Comparison of ENCODE assay signal across 8 cellular contexts in the genomic region with DNA sequence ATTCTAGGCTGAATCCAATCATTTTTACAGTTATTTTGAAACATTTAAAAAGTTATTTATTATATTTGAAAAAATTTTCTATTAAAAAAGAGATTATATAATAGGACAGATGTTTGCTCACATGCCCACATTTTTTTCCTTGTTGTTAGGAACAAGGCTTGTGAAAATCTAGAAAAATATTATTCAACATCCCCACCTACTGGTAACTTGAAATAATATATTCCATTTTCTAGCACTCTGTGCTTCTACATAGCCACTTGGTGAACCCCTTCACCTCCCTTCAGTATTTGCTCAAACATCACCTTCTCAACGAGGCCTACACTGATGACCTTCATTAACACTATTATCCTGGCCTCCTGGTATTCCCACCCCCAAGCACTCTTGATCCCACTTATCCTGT. TPM values are rescaled to one million over a fixed set of nuclear protein-coding genes. Genes with fewer than 3 reads are reported as not detected.
DNase-seq lines count a peak whose midpoint lies in the region; ATAC-seq, FAIRE-seq and TF ChIP-seq lines count a peak whose summit lies in the region.

No MANE protein-coding gene starts in this region.

- CTCF ChIA-PET in A673 (lab: Charles Lee) (no interaction called here), K562 (lab: Yijun Ruan, JAX; ENCODE audit: low intra/inter-chr PET ratio) (interaction anchor here (0.6 to 1.4 kb wide), 4 partner anchors 15 to 579 kb away, joined by 3 to 6 read pairs (median 4); no protein-coding TSS in a partner anchor)

- POLR2A ChIA-PET in A673 (lab: Charles Lee; ENCODE audit: low non-redundant PET) (no interaction called here), K562 (lab: Yijun Ruan, JAX) (no interaction called here)

- H3K27ac ChIP-seq in A673 (ENCODE audit: low read depth, low read length, poor library complexity, severe bottlenecking) (no peak overlapping the region), K562 (ENCODE audit: extremely low read depth, low read depth, low read length) (no peak overlapping the region)

- ATAC-seq in GM18867 (IDR thresholded peaks at IDR 0.05; ENCODE audit: unreplicated experiment) (peak; percentile 69), K562 (peak; percentile 90), GM21737 (IDR thresholded peaks at IDR 0.05; ENCODE audit: unreplicated experiment) (no peak), GM19328 (IDR thresholded peaks at IDR 0.05; ENCODE audit: unreplicated experiment) (no peak)

- H3K4me3 ChIP-seq in A673 (ENCODE audit: low read depth, low read length, poor library complexity, severe bottlenecking) = no peak overlapping the region
- no peak overlapping the region for H3K4me3 ChIP-seq in K562

- DNase-seq in A673 (ENCODE audit: low spot score) (peak; percentile 50), NCI-H1694 (lab: John Stamatoyannopoulos, UW) (peak; percentile 49), K562 (ENCODE audit: extremely low read depth in 1 of 4, low spot score in 3 of 4) (peak in 2 of 4 experiments; percentile 17 to 38), mesothelial cell of epicardium (ENCODE audit: low spot score in 2 of 2, unreplicated experiment in 2 of 2) (no peak)
- no peak for DNase-seq in activated naive CD4-positive, alpha-beta T cell (lab: John Stamatoyannopoulos, UW)

- peaks cover 6% of the 10 kb centered on the region for H3K4me1 Mint-ChIP-seq in mesothelial cell of epicardium

- in situ Hi-C loops in K562 (cut with MboI) = no loop called here

- no peak overlapping the region for H3K9ac ChIP-seq in K562 (ENCODE audit: insufficient read depth in 1 of 2, low read depth in 2 of 2, low read length in 2 of 2)

- TF ChIP-seq CTCF in A673 (conservative IDR thresholded peaks at IDR 0.05; ENCODE audit: low read depth, low read length) (peak; percentile 42; the same call in 1 of the 2 replicates), K562 (IDR thresholded peaks at IDR 0.05 in 2 of 3, conservative IDR thresholded peaks at IDR 0.05 in 1 of 3; ENCODE audit: insufficient read depth in 2 of 3, low read depth in 1 of 3, low read length in 3 of 3) (peak; percentile 28 to 67 (median 33); a peak in 3 of 6 replicates), mesothelial cell of epicardium (IDR thresholded peaks at IDR 0.05; ENCODE audit: unreplicated experiment) (peak; percentile 53)

- H3K27ac Mint-ChIP-seq in mesothelial cell of epicardium = no peak overlapping the region

- no peak overlapping the region for H3K4me2 ChIP-seq in K562 (ENCODE audit: insufficient read depth, low read length)

- H3K9me3 ChIP-seq in A673 (ENCODE audit: low read depth, low read length, poor library complexity, severe bottlenecking) (no peaks in the 10 kb centered on the region), K562 (replicated peaks; ENCODE audit: control insufficient read depth, insufficient read depth, low read depth, low read length) (no peaks in the 10 kb centered on the region)

- no peaks in the 10 kb centered on the region for H3K36me3 Mint-ChIP-seq in mesothelial cell of epicardium

- H3K27me3 Mint-ChIP-seq in mesothelial cell of epicardium (ENCODE audit: low read depth) = peaks cover 18% of the 10 kb centered on the region

- TF ChIP-seq POLR2A in K562 (conservative IDR thresholded peaks at IDR 0.05) = no peak

- H3K79me2 ChIP-seq in K562 (ENCODE audit: control insufficient read depth, insufficient read depth, low read length) = no peaks in the 10 kb centered on the region

- no peaks in the 10 kb centered on the region for H3K4me1 ChIP-seq in A673 (ENCODE audit: insufficient read depth, low read length, poor library complexity, severe bottlenecking)
- no peaks in the 10 kb centered on the region for H3K4me1 ChIP-seq in K562 (replicated peaks in 1 of 2; ENCODE audit: control insufficient read depth in 2 of 2, insufficient read depth in 2 of 2, low read length in 2 of 2)

- peaks cover 16% of the 10 kb centered on the region for H3K9me3 Mint-ChIP-seq in mesothelial cell of epicardium

- peak; percentile 59 to 62 for TF ChIP-seq RAD21 in K562 (CRISPR knock-in tag; conservative IDR thresholded peaks at IDR 0.05 in 1 of 2, IDR thresholded peaks at IDR 0.05 in 1 of 2)

- no peaks in the 10 kb centered on the region for H4K20me1 ChIP-seq in K562 (replicated peaks; ENCODE audit: control insufficient read depth, insufficient read depth, low read length)

- intact Hi-C loops in A673 (cut with micrococcal nuclease; ENCODE audit: unreplicated experiment) (loop anchor here (1.0 to 10.0 kb wide), 6 partner anchors 68 to 732 kb away; partner anchors contain the start of genes RSPH4A, TRAPPC3L and TSPYL1), K562 (cut with micrococcal nuclease) (loop anchor here (1.0 to 5.0 kb wide), 5 partner anchors 68 to 630 kb away; partner anchors contain the start of gene RSPH4A)

- H3K27me3 ChIP-seq in A673 (replicated peaks; ENCODE audit: insufficient read depth, low read depth, low read length, poor library complexity) = peaks cover 4% of the 10 kb centered on the region
- no peaks in the 10 kb centered on the region for H3K27me3 ChIP-seq in K562 (ENCODE audit: control insufficient read depth in 2 of 2, insufficient read depth in 2 of 2, low read length in 2 of 2)

- WGBS in K562 (ENCODE audit: insufficient coverage, low coverage, missing lambda C conversion rate) = 0% methylated on average over 1 of the region's 1 CpG

- H2AFZ ChIP-seq in K562 (ENCODE audit: low read depth, low read length) = no peak overlapping the region

- H3K36me3 ChIP-seq in A673 (ENCODE audit: insufficient read depth, low read length, poor library complexity, severe bottlenecking) = no peaks in the 10 kb centered on the region
- H3K36me3 ChIP-seq in K562 (ENCODE audit: control insufficient read depth, insufficient read depth, low read length) = no peaks in the 10 kb centered on the region

- peak; percentile 37 for FAIRE-seq in K562 (lab: Jason Lieb, UNC)

- BruUV-seq in A673 (replicated peaks; lab: Mats Ljungman, UMichigan) = no TSS peak
- BruUV-seq in K562 (replicated peaks; lab: Mats Ljungman, UMichigan) = no TSS peak

- H3K9me1 ChIP-seq in K562 (ENCODE audit: control insufficient read depth, insufficient read depth, low read length) = no peaks in the 10 kb centered on the region

- TF ChIP-seq EP300 in K562 (IDR thresholded peaks at IDR 0.05; ENCODE audit: low read length) = no peak

- H3K4me3 Mint-ChIP-seq in mesothelial cell of epicardium = no peak overlapping the region

TF ChIP-seq in K562, 482 proteins besides CTCF, POLR2A, EP300 and RAD21:
- TF ChIP-seq MAFF (IDR thresholded peaks at IDR 0.05; ENCODE audit: low read length) = no peak
- 0 out of 2 replicates have a peak, but pooled peaks have one; percentile 20 for TF ChIP-seq ZNF384 (IDR thresholded peaks at IDR 0.05; ENCODE audit: low read depth, low read length)
TF ChIP-seq in K562: peak in this region for 1.

RNA-seq across cellular contexts. Expression of gene GPRC6A, which starts 18.4 kb away (rescaled TPM):
- total RNA-seq in A673 (2021) (not detected in 2 replicates), K562 (2014; rRNA removed) (not detected in 2 replicates), K562 (2014; rRNA removed; fragmentation: Illumina TruSeq; extraction: Trizol) (not detected in 2 replicates), K562 (2015; rRNA removed; fragmentation: Illumina TruSeq; extraction: Trizol) (not detected in 2 replicates), K562 (2021) (not detected in 2 replicates), mesothelial cell of epicardium (0.18 to 0.40 TPM (median 0.32 TPM) in 3 replicates)
- total RNA-seq in K562 (2011; cell fraction: chromatin; rRNA removed; ENCODE audit: low replicate concordance) = not detected in 2 replicates
- not detected in 2 replicates for total RNA-seq in K562 (2011; cell fraction: nucleolus; rRNA removed)
- total RNA-seq in K562 (2011; cell fraction: nucleoplasm; rRNA removed) = not detected in 2 replicates
- polyA plus RNA-seq in K562 (2011; rRNA removed) (0.03 TPM in 1 of 2 replicates, not detected in the other), K562 (2014; fragmentation: Illumina TruSeq; extraction: Trizol) (not detected in 2 replicates), K562 (2014; fragmentation: Nextera tagmentation; extraction: Ambion mirVana) (under 1 TPM in 1 of 2 experiments, not detected in 1; 0.03 TPM), K562 (2014; rRNA removed) (not detected in 2 replicates)
- polyA plus RNA-seq in K562 (2011; cell fraction: cytosol; rRNA removed) = 0.01 TPM in 1 of 2 replicates, not detected in the other
- polyA plus RNA-seq in K562 (2011; cell fraction: nucleus; rRNA removed) = not detected in 2 replicates
- not detected in 2 replicates for polyA plus RNA-seq in K562 (2012)
- not detected in 2 replicates for polyA minus RNA-seq in K562 (2011; rRNA and poly(A)+ RNA removed)
- not detected in 2 replicates for polyA minus RNA-seq in K562 (2011; cell fraction: cytosol; rRNA and poly(A)+ RNA removed)
- not detected in 2 replicates for polyA minus RNA-seq in K562 (2011; cell fraction: nucleus; rRNA and poly(A)+ RNA removed)

RNA-seq across cellular contexts. Expression of gene RFX6, which starts 29.8 kb away (rescaled TPM):
- total RNA-seq in A673 (2021) (not detected in 2 replicates), K562 (2014; rRNA removed) (not detected in 2 replicates), K562 (2014; rRNA removed; fragmentation: Illumina TruSeq; extraction: Trizol) (not detected in 2 replicates), K562 (2015; rRNA removed; fragmentation: Illumina TruSeq; extraction: Trizol) (not detected in 2 replicates), K562 (2021) (not detected in 2 replicates), mesothelial cell of epicardium (3.4 to 4.0 TPM (median 3.8 TPM) in 3 replicates)
- not detected in 2 replicates for total RNA-seq in K562 (2011; cell fraction: chromatin; rRNA removed; ENCODE audit: low replicate concordance)
- total RNA-seq in K562 (2011; cell fraction: nucleolus; rRNA removed) = not detected in 2 replicates
- not detected in 2 replicates for total RNA-seq in K562 (2011; cell fraction: nucleoplasm; rRNA removed)
- polyA plus RNA-seq in K562 (2011; rRNA removed) (not detected in 2 replicates), K562 (2014; fragmentation: Illumina TruSeq; extraction: Trizol) (not detected in 2 replicates), K562 (2014; fragmentation: Nextera tagmentation; extraction: Ambion mirVana) (not detected), K562 (2014; rRNA removed) (not detected in 2 replicates)
- not detected in 2 replicates for polyA plus RNA-seq in K562 (2011; cell fraction: cytosol; rRNA removed)
- polyA plus RNA-seq in K562 (2011; cell fraction: nucleus; rRNA removed) = not detected in 2 replicates
- not detected in 2 replicates for polyA plus RNA-seq in K562 (2012)
- polyA minus RNA-seq in K562 (2011; rRNA and poly(A)+ RNA removed) = not detected in 2 replicates
- not detected in 2 replicates for polyA minus RNA-seq in K562 (2011; cell fraction: cytosol; rRNA and poly(A)+ RNA removed)
- polyA minus RNA-seq in K562 (2011; cell fraction: nucleus; rRNA and poly(A)+ RNA removed) = not detected in 2 replicates

Comparison
In these comparisons a context has a peak if more than half of its experiments do, and no peak if none do; other contexts are left out.
1. DNase-seq: peak in A673 (single experiment) and NCI-H1694 (single experiment); none in mesothelial cell of epicardium (0 of 2) and activated naive CD4-positive, alpha-beta T cell (0 of 4).
2. ATAC-seq: peak in GM18867 (single experiment) and K562 (single experiment); none in GM21737 (single experiment) and GM19328 (single experiment).
3. Peak in every context shown above with its lines, with median percentiles within 50 percentile points of each other: CTCF ChIP-seq.